Comparison of ENCODE assay signal across 11 cellular contexts in genomic region chr2:223052710-223053261, GRCh38. TPM values are rescaled to one million over a fixed set of nuclear protein-coding genes. Genes with fewer than 3 reads are reported as not detected.
DNase-seq lines count a peak whose midpoint lies in the region; ATAC-seq and TF ChIP-seq lines count a peak whose summit lies in the region.
"Had no signal": no experiment of that assay in that cellular context is flagged by ENCODE, and none has a peak within 500 bp of the region (broad histone marks: within the 10 kb centered on the region; RNA-seq: fewer than 3 reads in every experiment).

No MANE protein-coding gene starts in this region.

- H3K36me3 ChIP-seq in breast epithelium (no peaks in the 10 kb centered on the region), ovary (no peaks in the 10 kb centered on the region), uterus (no peaks in the 10 kb centered on the region)

- no peak for TF ChIP-seq POLR2A in breast epithelium (IDR thresholded peaks at IDR 0.05)
- TF ChIP-seq POLR2A in ovary (IDR thresholded peaks at IDR 0.05): no peak
- TF ChIP-seq POLR2A in uterus (IDR thresholded peaks at IDR 0.05): no peak

- H3K27me3 ChIP-seq in breast epithelium: no peaks in the 10 kb centered on the region
- no peaks in the 10 kb centered on the region for H3K27me3 ChIP-seq in ovary
- H3K27me3 ChIP-seq in uterus: no peaks in the 10 kb centered on the region

- H3K9me3 ChIP-seq in breast epithelium (no peaks in the 10 kb centered on the region), ovary (no peaks in the 10 kb centered on the region), uterus (no peaks in the 10 kb centered on the region)

- peaks cover 3% of the 10 kb centered on the region for H3K4me1 Mint-ChIP-seq in MCF 10A (ENCODE audit: insufficient read depth, unreplicated experiment)

- no peak overlapping the region for H3K27ac Mint-ChIP-seq in MCF 10A (ENCODE audit: low read depth, unreplicated experiment)
- H3K27ac Mint-ChIP-seq: activated T-cell treated with anti-CD3 and anti-CD28 coated beads, Interleukin-2, amount 50 U/mL, for 24 hours had no signal

- intact Hi-C loops in breast epithelium (cut with DNase I; ENCODE audit: low total_unique reads): no loop called here
- intact Hi-C loops in MCF 10A (cut with micrococcal nuclease): no loop called here
- intact Hi-C loops in ovary (cut with DNase I): loop anchor here in 1 of 4 donors (10.0 kb wide), 1 partner anchor 188 kb away; the partner anchor contains the start of gene ACSL3
- intact Hi-C loops in uterus (cut with DNase I; ENCODE audit: low total_unique reads): no loop called here

- H3K9me3 Mint-ChIP-seq in MCF 10A (ENCODE audit: unreplicated experiment): no peaks in the 10 kb centered on the region
- H3K9me3 Mint-ChIP-seq: activated T-cell treated with anti-CD3 and anti-CD28 coated beads, Interleukin-2, amount 50 U/mL, for 24 hours had no signal

- H3K4me1 ChIP-seq in breast epithelium: peaks cover 0 to 10% of the 10 kb centered on the region in 2 donors
- peaks cover 14% of the 10 kb centered on the region for H3K4me1 ChIP-seq in ovary (ENCODE audit: insufficient read depth)
- peaks cover 0 to 7% of the 10 kb centered on the region in 2 donors for H3K4me1 ChIP-seq in uterus

- no peak overlapping the region for H3K4me3 Mint-ChIP-seq in MCF 10A (ENCODE audit: unreplicated experiment)
- H3K4me3 Mint-ChIP-seq: activated T-cell treated with anti-CD3 and anti-CD28 coated beads, Interleukin-2, amount 50 U/mL, for 24 hours had no signal

- TF ChIP-seq CTCF in breast epithelium (IDR thresholded peaks at IDR 0.05): no peak
- TF ChIP-seq CTCF in MCF 10A (IDR thresholded peaks at IDR 0.05; ENCODE audit: unreplicated experiment): no peak
- no peak for TF ChIP-seq CTCF in fibroblast of the aortic adventitia (IDR thresholded peaks at IDR 0.05; ENCODE audit: insufficient read depth, low read length)
- TF ChIP-seq CTCF in ovary (IDR thresholded peaks at IDR 0.05): no peak
- no peak for TF ChIP-seq CTCF in uterus (IDR thresholded peaks at IDR 0.05)
- no peak for TF ChIP-seq CTCF in omental fat pad (IDR thresholded peaks at IDR 0.05)

- TF ChIP-seq EP300 in ovary (IDR thresholded peaks at IDR 0.05): no peak

- H3K4me3 ChIP-seq in breast epithelium (peak overlapping the region; percentile 47 to 66 (median 47)), fibroblast of the aortic adventitia (ENCODE audit: low read depth, low read length) (peak overlapping the region; percentile 80), ovary (peak overlapping the region; percentile 38), uterus (peak overlapping the region; percentile 41 to 59)

- no peaks in the 10 kb centered on the region for H3K36me3 Mint-ChIP-seq in MCF 10A (ENCODE audit: insufficient read depth, unreplicated experiment)

- WGBS in ovary, 3 donors: 7 to 17% (median 14%) methylated on average over 26 to 29 of the region's 29 CpGs

- CTCF ChIA-PET in MCF 10A (lab: Yijun Ruan, JAX): no interaction called here

- H3K27ac ChIP-seq in breast epithelium (peak overlapping the region; percentile 71 to 88), ovary (peak overlapping the region; percentile 64 to 81), uterus (peak overlapping the region; percentile 83 to 97)

- H3K27me3 Mint-ChIP-seq in MCF 10A (ENCODE audit: insufficient read depth, unreplicated experiment): no peaks in the 10 kb centered on the region

- ATAC-seq in omental fat pad (ENCODE audit: low FRiP score): no peak
- ATAC-seq in GM19463 (IDR thresholded peaks at IDR 0.05; ENCODE audit: unreplicated experiment): no peak

- POLR2A ChIA-PET in MCF 10A (lab: Yijun Ruan, JAX): no interaction called here

- DNase-seq in breast epithelium (ENCODE audit: low spot score in 2 of 2) (no peak), MCF 10A (ENCODE audit: unreplicated experiment) (no peak), fibroblast of the aortic adventitia (ENCODE audit: low read depth) (peak; percentile 36), ovary (peak in 4 of 5 donors; percentile 34 to 50 (median 48)), uterus (peak; percentile 31 to 36), omental fat pad (ENCODE audit: low spot score) (no peak), cerebellar nuclear complex (lab: John Stamatoyannopoulos, UW) (no peak)
- DNase-seq: activated T-cell treated with anti-CD3 and anti-CD28 coated beads, Interleukin-2, amount 50 U/mL, for 24 hours; NCI-H1436 had no signal

- no TSS peak for BruUV-seq in MCF 10A (replicated peaks; lab: Mats Ljungman, UMichigan)

RNA-seq across cellular contexts. Expression of gene KCNE4, which starts 0.8 kb away (rescaled TPM):
- 10 to 100 TPM in 1 of 3 donors, 1 to 10 TPM in 2; 5.0 to 26.2 (median 9.3) TPM for total RNA-seq in breast epithelium
- total RNA-seq in MCF 10A (2022): not detected in 2 replicates
- total RNA-seq in fibroblast of the aortic adventitia (ENCODE audit: low replicate concordance): 4.1 and 22.2 TPM in 2 replicates
- total RNA-seq in ovary: 10 to 100 TPM in 2 of 7 donors, 1 to 10 TPM in 5; 3.0 to 13.4 (median 8.0) TPM
- 10 to 100 TPM in 1 of 2 donors, 1 to 10 TPM in 1; 7.5 to 11.3 TPM for polyA plus RNA-seq in ovary
- 10 to 100 TPM in 3 of 4 donors, 1 to 10 TPM in 1; 9.8 to 52.8 (median 25.4) TPM for total RNA-seq in uterus
- 10 to 100 TPM in 2 of 4 donors, 1 to 10 TPM in 2; 1.9 to 16.6 (median 10.3) TPM for total RNA-seq in omental fat pad
- total RNA-seq: PC-3 had no signal

Comparison
In these comparisons a context has a peak if more than half of its experiments do, and no peak if none do; other contexts are left out.
1. DNase-seq: peak in fibroblast of the aortic adventitia (single experiment), ovary (4 of 5) and uterus (2 of 2); none in breast epithelium (0 of 2), MCF 10A (single experiment), omental fat pad (single experiment) and cerebellar nuclear complex (0 of 2).
2. Peak in every context shown above with its lines, with median percentiles within 50 percentile points of each other: H3K27ac ChIP-seq and H3K4me3 ChIP-seq.